8 cellular contexts compared by ENCODE assay signal in the genomic region with DNA sequence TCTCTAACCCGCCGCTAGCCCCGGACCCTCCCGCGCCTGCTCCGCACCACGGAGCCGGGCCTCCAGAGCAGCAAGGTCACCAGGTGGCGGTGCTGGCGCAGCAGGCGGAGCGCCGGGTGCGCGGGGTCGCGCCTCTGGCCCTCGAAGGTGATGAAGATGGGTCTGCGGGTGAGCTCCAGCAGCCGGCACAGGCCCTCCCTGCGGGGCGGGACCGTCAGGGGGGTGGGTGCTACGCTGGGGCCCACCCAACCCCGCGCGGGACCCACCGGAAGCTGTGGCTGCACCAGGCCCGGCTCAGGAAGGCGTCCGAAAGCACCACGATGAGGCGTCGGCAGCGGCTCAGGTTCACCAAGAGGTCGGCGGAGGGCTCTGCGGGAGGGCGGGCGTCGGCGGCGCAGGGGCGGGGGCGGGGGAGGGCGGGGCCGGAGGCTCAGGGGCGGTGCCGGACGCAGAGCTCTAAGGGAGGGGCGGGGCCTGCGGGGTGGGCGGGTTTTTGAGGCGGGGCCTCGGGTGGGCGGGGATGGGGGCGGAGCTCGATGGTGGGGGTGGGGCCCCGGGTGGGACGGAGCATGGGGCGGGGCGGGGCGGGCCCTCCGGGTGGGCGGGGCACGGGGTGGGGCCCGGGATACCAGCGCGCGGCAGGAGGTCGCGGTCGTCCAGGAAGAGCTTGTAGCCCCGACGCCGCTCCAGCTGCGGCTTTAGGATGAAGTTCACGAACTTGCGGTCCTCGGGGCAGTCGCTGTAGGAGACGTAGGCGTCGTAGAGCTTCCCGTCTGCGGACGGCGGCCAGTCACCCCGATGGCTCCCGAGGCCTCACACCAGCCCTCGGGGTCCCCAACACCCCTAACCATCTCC. TPM values are rescaled to one million over a fixed set of nuclear protein-coding genes. Genes with fewer than 3 reads are reported as not detected.
DNase-seq lines count a peak whose midpoint lies in the region; ATAC-seq and TF ChIP-seq lines count a peak whose summit lies in the region.

No MANE protein-coding gene starts in this region.

- peak overlapping the region; percentile 75 for H3K4me3 Mint-ChIP-seq in stimulated activated memory B cell treated with anti-CD40 and anti-IgM and Interleukin-4, amounts not matched to agents 10 μg/mL and 1 μg/mL and 100 μg/mL, for 72 hours

- peak; percentile 95 for DNase-seq in GM13977 (ENCODE audit: low spot score)
- DNase-seq in NOMO-1 treated with DMSO at 0.1 percent for 48 hours (lab: John Stamatoyannopoulos, UW; ENCODE audit: unreplicated experiment): peak; percentile 83
- DNase-seq in activated CD8-positive, alpha-beta memory T cell treated with anti-CD3 and anti-CD28 coated beads, Interleukin-2, amount 50 U/mL, for 48 hours: peak; percentile 94
- peak; percentile 20 for DNase-seq in myocyte (ENCODE audit: low read depth)
- DNase-seq in NCI-H128 (lab: John Stamatoyannopoulos, UW; ENCODE audit: unreplicated experiment): no peak

- no peaks in the 10 kb centered on the region for H3K9me3 Mint-ChIP-seq in stimulated activated memory B cell treated with anti-CD40 and anti-IgM and Interleukin-4, amounts not matched to agents 10 μg/mL and 1 μg/mL and 100 μg/mL, for 72 hours

- ATAC-seq in HG02938 (IDR thresholded peaks at IDR 0.05; ENCODE audit: unreplicated experiment) (peak; percentile 60), esophagus mucosa (peak; percentile 75)
- peak; percentile 82 for ATAC-seq in stimulated activated memory B cell treated with anti-CD40 and anti-IgM and Interleukin-4, amounts not matched to agents 10 μg/mL and 1 μg/mL and 100 μg/mL, for 72 hours

- H3K36me3 Mint-ChIP-seq in stimulated activated memory B cell treated with anti-CD40 and anti-IgM and Interleukin-4, amounts not matched to agents 10 μg/mL and 1 μg/mL and 100 μg/mL, for 72 hours: no peaks in the 10 kb centered on the region

- H3K27me3 Mint-ChIP-seq in stimulated activated memory B cell treated with anti-CD40 and anti-IgM and Interleukin-4, amounts not matched to agents 10 μg/mL and 1 μg/mL and 100 μg/mL, for 72 hours: no peaks in the 10 kb centered on the region

- H3K4me1 Mint-ChIP-seq in stimulated activated memory B cell treated with anti-CD40 and anti-IgM and Interleukin-4, amounts not matched to agents 10 μg/mL and 1 μg/mL and 100 μg/mL, for 72 hours: peaks cover 11% of the 10 kb centered on the region

- no peak overlapping the region for H3K27ac Mint-ChIP-seq in stimulated activated memory B cell treated with anti-CD40 and anti-IgM and Interleukin-4, amounts not matched to agents 10 μg/mL and 1 μg/mL and 100 μg/mL, for 72 hours

- in situ Hi-C loops in GM13977 (cut with MboI; ENCODE audit: low pct_unique_long_range_greater_than_20kb, low sequenced_read_pairs, unreplicated experiment): no loop called here

- peak; percentile 38 for TF ChIP-seq CTCF in GM13977 (IDR thresholded peaks at IDR 0.05; ENCODE audit: extremely low read depth, insufficient read depth, missing control alignments)

RNA-seq across cellular contexts. Expression of gene SIGIRR, which starts 7.8 kb away (rescaled TPM):
- total RNA-seq in esophagus mucosa: 15.4 TPM
- 1.5 and 1.7 TPM in 2 replicates for total RNA-seq in myocyte
- polyA plus RNA-seq in myocyte (2012): 2.1 TPM

RNA-seq across cellular contexts. Expression of gene PKP3, which starts 13.0 kb away (rescaled TPM):
- total RNA-seq in esophagus mucosa (359 TPM), myocyte (1.4 and 8.9 TPM in 2 replicates)
- 1.2 TPM for polyA plus RNA-seq in myocyte (2012)

RNA-seq across cellular contexts. Expression of gene ANO9, which starts 34.8 kb away (rescaled TPM):
- total RNA-seq in esophagus mucosa (12.8 TPM), myocyte (0.42 and 0.94 TPM in 2 replicates)
- polyA plus RNA-seq in myocyte (2012): not detected

RNA-seq across cellular contexts. Expression of gene B4GALNT4, which starts 37.7 kb away (rescaled TPM):
- 0.32 TPM for total RNA-seq in esophagus mucosa
- 0.40 and 1.3 TPM in 2 replicates for total RNA-seq in myocyte
- 0.15 TPM for polyA plus RNA-seq in myocyte (2012)

RNA-seq across cellular contexts. Expression of gene PTDSS2, which starts 43.1 kb away (rescaled TPM):
- total RNA-seq in esophagus mucosa (12.0 TPM), myocyte (78.1 and 110 TPM in 2 replicates)
- polyA plus RNA-seq in myocyte (2012): 46.3 TPM

Comparison
In these comparisons a context has a peak if more than half of its experiments do, and no peak if none do; other contexts are left out.
1. RNA of gene PKP3, which starts 13.0 kb away (total RNA-seq): 359 TPM in esophagus mucosa (single experiment); 1.4 to 8.9 TPM in myocyte; every median in the first group is over 10 times any median in the second.
2. Peak in every context shown above with its lines, with median percentiles within 50 percentile points of each other: ATAC-seq.